1 cellular context compared by ENCODE assay signal in the genomic region with DNA sequence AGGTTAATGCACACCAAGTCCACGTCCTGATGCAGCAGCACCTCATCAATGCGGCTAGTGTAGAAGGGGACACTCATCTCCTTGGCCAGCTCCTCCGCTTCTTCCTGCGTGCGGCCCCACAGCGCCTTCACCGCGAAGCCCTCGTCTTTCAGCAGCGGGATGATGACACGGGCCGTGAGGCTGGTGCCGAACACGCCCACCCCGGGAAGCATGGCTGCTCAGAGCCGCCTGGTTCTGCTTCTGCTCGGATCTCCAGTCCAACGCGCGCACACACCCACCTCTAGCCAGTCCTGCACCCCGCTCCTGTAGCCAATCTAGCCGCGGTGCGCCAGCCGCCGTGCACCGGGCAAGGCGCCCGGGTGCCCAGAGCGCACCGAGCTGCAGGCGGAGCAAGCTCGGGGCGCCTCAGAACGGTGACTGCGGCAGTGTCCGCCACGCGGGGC.
TF ChIP-seq lines count a peak whose summit lies in the region.

No MANE protein-coding gene starts in this region.

TF ChIP-seq in K562, 482 proteins besides CTCF, POLR2A, EP300 and RAD21 (continued from another document and continues in another):
- TF ChIP-seq MGA (IDR thresholded peaks at IDR 0.05) (peak; percentile 69), GABPB1 (CRISPR knock-in tag; IDR thresholded peaks at IDR 0.05) (peak; percentile 59; the same call in 1 of the 2 replicates), TFAM (CRISPR knock-in tag; conservative IDR thresholded peaks at IDR 0.05) (no peak), ZNF551 (CRISPR knock-in tag; IDR thresholded peaks at IDR 0.05) (no peak), MAX (CRISPR knock-in tag; IDR thresholded peaks at IDR 0.05) (peak; percentile 86), ZNF311 (CRISPR knock-in tag; IDR thresholded peaks at IDR 0.05) (no peak), CBFA2T3 (IDR thresholded peaks at IDR 0.05) (no peak), GTF3C2 (IDR thresholded peaks at IDR 0.05; ENCODE audit: borderline replicate concordance, extremely low read depth, insufficient read length) (no peak), ZNF232 (CRISPR knock-in tag; IDR thresholded peaks at IDR 0.05) (peak; percentile 38; the same call in 1 of the 2 replicates), E2F3 (CRISPR knock-in tag; IDR thresholded peaks at IDR 0.05) (no peak), NR3C1 (CRISPR knock-in tag; IDR thresholded peaks at IDR 0.05) (0 out of 2 replicates have a peak, but pooled peaks have one; percentile 63), ATF4 (CRISPR knock-in tag; IDR thresholded peaks at IDR 0.05) (0 out of 2 replicates have a peak, but pooled peaks have one; percentile 28), RCOR1 (IDR thresholded peaks at IDR 0.05; ENCODE audit: borderline replicate concordance in 1 of 2, low read depth in 2 of 2, low read length in 2 of 2) (no peak), GATA2 (CRISPR knock-in tag; IDR thresholded peaks at IDR 0.05) (no peak), EGR1 (conservative IDR thresholded peaks at IDR 0.05) (no peak), NFATC3 (IDR thresholded peaks at IDR 0.05) (no peak), MXD1 (CRISPR knock-in tag; IDR thresholded peaks at IDR 0.05; ENCODE audit: borderline replicate concordance, poor library complexity, severe bottlenecking) (no peak), PRPF4 (IDR thresholded peaks at IDR 0.05; ENCODE audit: insufficient read depth, low read depth, low read length, poor library complexity, severe bottlenecking) (no peak), MTA1 (IDR thresholded peaks at IDR 0.05; ENCODE audit: borderline replicate concordance) (no peak)
- TF ChIP-seq, protein P1, sequence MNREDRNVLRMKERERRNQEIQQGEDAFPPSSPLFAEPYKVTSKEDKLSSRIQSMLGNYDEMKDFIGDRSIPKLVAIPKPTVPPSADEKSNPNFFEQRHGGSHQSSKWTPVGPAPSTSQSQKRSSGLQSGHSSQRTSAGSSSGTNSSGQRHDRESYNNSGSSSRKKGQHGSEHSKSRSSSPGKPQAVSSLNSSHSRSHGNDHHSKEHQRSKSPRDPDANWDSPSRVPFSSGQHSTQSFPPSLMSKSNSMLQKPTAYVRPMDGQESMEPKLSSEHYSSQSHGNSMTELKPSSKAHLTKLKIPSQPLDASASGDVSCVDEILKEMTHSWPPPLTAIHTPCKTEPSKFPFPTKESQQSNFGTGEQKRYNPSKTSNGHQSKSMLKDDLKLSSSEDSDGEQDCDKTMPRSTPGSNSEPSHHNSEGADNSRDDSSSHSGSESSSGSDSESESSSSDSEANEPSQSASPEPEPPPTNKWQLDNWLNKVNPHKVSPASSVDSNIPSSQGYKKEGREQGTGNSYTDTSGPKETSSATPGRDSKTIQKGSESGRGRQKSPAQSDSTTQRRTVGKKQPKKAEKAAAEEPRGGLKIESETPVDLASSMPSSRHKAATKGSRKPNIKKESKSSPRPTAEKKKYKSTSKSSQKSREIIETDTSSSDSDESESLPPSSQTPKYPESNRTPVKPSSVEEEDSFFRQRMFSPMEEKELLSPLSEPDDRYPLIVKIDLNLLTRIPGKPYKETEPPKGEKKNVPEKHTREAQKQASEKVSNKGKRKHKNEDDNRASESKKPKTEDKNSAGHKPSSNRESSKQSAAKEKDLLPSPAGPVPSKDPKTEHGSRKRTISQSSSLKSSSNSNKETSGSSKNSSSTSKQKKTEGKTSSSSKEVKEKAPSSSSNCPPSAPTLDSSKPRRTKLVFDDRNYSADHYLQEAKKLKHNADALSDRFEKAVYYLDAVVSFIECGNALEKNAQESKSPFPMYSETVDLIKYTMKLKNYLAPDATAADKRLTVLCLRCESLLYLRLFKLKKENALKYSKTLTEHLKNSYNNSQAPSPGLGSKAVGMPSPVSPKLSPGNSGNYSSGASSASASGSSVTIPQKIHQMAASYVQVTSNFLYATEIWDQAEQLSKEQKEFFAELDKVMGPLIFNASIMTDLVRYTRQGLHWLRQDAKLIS (CRISPR knock-in tag; IDR thresholded peaks at IDR 0.05) = peak; percentile 79; the same call in 1 of the 2 replicates
- TF ChIP-seq, protein P2, sequence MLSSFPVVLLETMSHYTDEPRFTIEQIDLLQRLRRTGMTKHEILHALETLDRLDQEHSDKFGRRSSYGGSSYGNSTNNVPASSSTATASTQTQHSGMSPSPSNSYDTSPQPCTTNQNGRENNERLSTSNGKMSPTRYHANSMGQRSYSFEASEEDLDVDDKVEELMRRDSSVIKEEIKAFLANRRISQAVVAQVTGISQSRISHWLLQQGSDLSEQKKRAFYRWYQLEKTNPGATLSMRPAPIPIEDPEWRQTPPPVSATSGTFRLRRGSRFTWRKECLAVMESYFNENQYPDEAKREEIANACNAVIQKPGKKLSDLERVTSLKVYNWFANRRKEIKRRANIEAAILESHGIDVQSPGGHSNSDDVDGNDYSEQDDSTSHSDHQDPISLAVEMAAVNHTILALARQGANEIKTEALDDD (IDR thresholded peaks at IDR 0.05) = no peak
- TF ChIP-seq, protein P3, sequence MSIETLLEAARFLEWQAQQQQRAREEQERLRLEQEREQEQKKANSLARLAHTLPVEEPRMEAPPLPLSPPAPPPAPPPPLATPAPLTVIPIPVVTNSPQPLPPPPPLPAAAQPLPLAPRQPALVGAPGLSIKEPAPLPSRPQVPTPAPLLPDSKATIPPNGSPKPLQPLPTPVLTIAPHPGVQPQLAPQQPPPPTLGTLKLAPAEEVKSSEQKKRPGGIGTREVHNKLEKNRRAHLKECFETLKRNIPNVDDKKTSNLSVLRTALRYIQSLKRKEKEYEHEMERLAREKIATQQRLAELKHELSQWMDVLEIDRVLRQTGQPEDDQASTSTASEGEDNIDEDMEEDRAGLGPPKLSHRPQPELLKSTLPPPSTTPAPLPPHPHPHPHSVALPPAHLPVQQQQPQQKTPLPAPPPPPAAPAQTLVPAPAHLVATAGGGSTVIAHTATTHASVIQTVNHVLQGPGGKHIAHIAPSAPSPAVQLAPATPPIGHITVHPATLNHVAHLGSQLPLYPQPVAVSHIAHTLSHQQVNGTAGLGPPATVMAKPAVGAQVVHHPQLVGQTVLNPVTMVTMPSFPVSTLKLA (conservative IDR thresholded peaks at IDR 0.05) = peak in 1 of 2 experiments; percentile 56; a peak in 2 of 4 replicates
- TF ChIP-seq, protein P4, sequence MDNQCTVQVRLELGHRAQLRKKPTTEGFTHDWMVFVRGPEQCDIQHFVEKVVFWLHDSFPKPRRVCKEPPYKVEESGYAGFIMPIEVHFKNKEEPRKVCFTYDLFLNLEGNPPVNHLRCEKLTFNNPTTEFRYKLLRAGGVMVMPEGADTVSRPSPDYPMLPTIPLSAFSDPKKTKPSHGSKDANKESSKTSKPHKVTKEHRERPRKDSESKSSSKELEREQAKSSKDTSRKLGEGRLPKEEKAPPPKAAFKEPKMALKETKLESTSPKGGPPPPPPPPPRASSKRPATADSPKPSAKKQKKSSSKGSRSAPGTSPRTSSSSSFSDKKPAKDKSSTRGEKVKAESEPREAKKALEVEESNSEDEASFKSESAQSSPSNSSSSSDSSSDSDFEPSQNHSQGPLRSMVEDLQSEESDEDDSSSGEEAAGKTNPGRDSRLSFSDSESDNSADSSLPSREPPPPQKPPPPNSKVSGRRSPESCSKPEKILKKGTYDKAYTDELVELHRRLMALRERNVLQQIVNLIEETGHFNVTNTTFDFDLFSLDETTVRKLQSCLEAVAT (IDR thresholded peaks at IDR 0.05) = no peak
